In the genomic region with DNA sequence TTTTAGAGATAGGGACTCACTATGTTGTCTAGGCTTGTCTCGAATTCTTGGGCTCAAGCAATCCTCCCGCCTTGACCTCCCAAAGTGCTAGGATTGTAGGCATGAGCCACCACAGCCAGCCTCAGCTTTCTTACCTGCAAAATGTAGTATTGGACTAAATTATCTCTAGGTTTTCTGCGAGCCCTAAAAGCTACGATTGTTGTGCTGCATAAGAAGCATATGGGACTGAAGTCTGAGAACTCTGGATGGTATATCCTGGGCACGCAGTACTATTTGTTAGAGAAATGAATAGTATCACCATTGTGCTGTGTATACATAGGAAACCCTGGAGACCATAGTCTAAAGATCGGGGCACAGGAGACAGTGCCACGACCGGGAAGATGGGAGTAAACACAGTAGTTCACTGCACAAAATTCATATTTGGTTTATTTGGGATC, we compare ENCODE assay signal across 13 cellular contexts.
DNase-seq lines count a peak whose midpoint lies in the region; ATAC-seq and TF ChIP-seq lines count a peak whose summit lies in the region.
"Had no signal": no experiment of that assay in that cellular context is flagged by ENCODE, and none has a peak within 500 bp of the region (broad histone marks: within the 10 kb centered on the region; RNA-seq: fewer than 3 reads in every experiment).

No MANE protein-coding gene starts in this region.

- CTCF ChIA-PET in activated CD4-positive, alpha-beta memory T cell treated with anti-CD3 and anti-CD28 coated beads, Interleukin-2, amount 10 ng/mL, durations not matched to agents 7 days and 5 days (lab: Charles Lee) = interaction anchor here (0.7 to 1.9 kb wide), 7 partner anchors 16 to 428 kb away, joined by 3 to 14 read pairs (median 4); no protein-coding TSS in a partner anchor
- CTCF ChIA-PET in activated CD4-positive, alpha-beta T cell treated with anti-CD3 and anti-CD28 coated beads for 36 hours (lab: Charles Lee) = interaction anchor here (0.7 to 1.5 kb wide), 6 partner anchors 11 to 127 kb away, joined by 3 to 4 read pairs (median 3); no protein-coding TSS in a partner anchor

- no peak overlapping the region for H3K9ac ChIP-seq in SK-N-MC (ENCODE audit: insufficient read length)

- POLR2A ChIA-PET in activated CD4-positive, alpha-beta memory T cell treated with anti-CD3 and anti-CD28 coated beads, Interleukin-2, amount 10 ng/mL, durations not matched to agents 7 days and 5 days (lab: Charles Lee) = interaction anchor here (1.0 kb wide), 1 partner anchor 11 kb away, joined by 6 read pairs; no protein-coding TSS in a partner anchor
- POLR2A ChIA-PET in activated CD4-positive, alpha-beta T cell treated with anti-CD3 and anti-CD28 coated beads for 36 hours (lab: Charles Lee) = no interaction called here

- peaks cover 20% of the 10 kb centered on the region for H3K36me3 Mint-ChIP-seq in activated CD4-positive, alpha-beta memory T cell treated with anti-CD3 and anti-CD28 coated beads, Interleukin-2, amount 10 ng/mL, durations not matched to agents 7 days and 5 days (ENCODE audit: low read depth)
- H3K36me3 Mint-ChIP-seq in activated CD4-positive, alpha-beta T cell treated with anti-CD3 and anti-CD28 coated beads for 36 hours (ENCODE audit: low read depth) = peaks cover 4% of the 10 kb centered on the region

- no peak for TF ChIP-seq EP300 in upper lobe of left lung (IDR thresholded peaks at IDR 0.05)

- no peak for TF ChIP-seq CTCF in heart right ventricle (IDR thresholded peaks at IDR 0.05)
- TF ChIP-seq CTCF in upper lobe of left lung (IDR thresholded peaks at IDR 0.05) = no peak

- H3K9me3 Mint-ChIP-seq in activated CD4-positive, alpha-beta memory T cell treated with anti-CD3 and anti-CD28 coated beads, Interleukin-2, amount 10 ng/mL, durations not matched to agents 7 days and 5 days = no peaks in the 10 kb centered on the region
- H3K9me3 Mint-ChIP-seq in activated CD4-positive, alpha-beta T cell treated with anti-CD3 and anti-CD28 coated beads for 36 hours (ENCODE audit: low read depth) = no peaks in the 10 kb centered on the region
- H3K9me3 Mint-ChIP-seq: activated T-cell treated with anti-CD3 and anti-CD28 coated beads, Interleukin-2, amount 50 U/mL, for 4 hours; neural crest cell had no signal

- H3K4me1 Mint-ChIP-seq in activated CD4-positive, alpha-beta memory T cell treated with anti-CD3 and anti-CD28 coated beads, Interleukin-2, amount 10 ng/mL, durations not matched to agents 7 days and 5 days = peaks cover 41% of the 10 kb centered on the region
- peaks cover 25% of the 10 kb centered on the region for H3K4me1 Mint-ChIP-seq in activated CD4-positive, alpha-beta T cell treated with anti-CD3 and anti-CD28 coated beads for 36 hours

- no peaks in the 10 kb centered on the region for H3K27me3 ChIP-seq in heart right ventricle
- H3K27me3 ChIP-seq in upper lobe of left lung = no peaks in the 10 kb centered on the region
- H3K27me3 ChIP-seq: vagina had no signal

- no peaks in the 10 kb centered on the region for H3K27me3 Mint-ChIP-seq in activated CD4-positive, alpha-beta memory T cell treated with anti-CD3 and anti-CD28 coated beads, Interleukin-2, amount 10 ng/mL, durations not matched to agents 7 days and 5 days
- no peaks in the 10 kb centered on the region for H3K27me3 Mint-ChIP-seq in activated CD4-positive, alpha-beta T cell treated with anti-CD3 and anti-CD28 coated beads for 36 hours

- DNase-seq in heart right ventricle (no peak), left ventricle myocardium superior (no peak), SK-N-MC (ENCODE audit: low read depth, low spot score) (no peak), left lobe of liver (ENCODE audit: low spot score) (no peak), upper lobe of left lung (no peak), H4 (ENCODE audit: low spot score) (no peak)
- DNase-seq in activated CD4-positive, alpha-beta memory T cell treated with anti-CD3 and anti-CD28 coated beads, Interleukin-2, amount 10 ng/mL, durations not matched to agents 7 days and 5 days = no peak
- no peak for DNase-seq in activated CD4-positive, alpha-beta T cell treated with anti-CD3 and anti-CD28 coated beads for 36 hours
- DNase-seq: NCI-H1436, NCI-H446 had no signal

- H3K4me1 ChIP-seq in heart right ventricle (peaks cover 5 to 69% (median 52%) of the 10 kb centered on the region in 9 donors), upper lobe of left lung (peaks cover 35 to 49% (median 40%) of the 10 kb centered on the region in 4 donors)

- H3K4me3 ChIP-seq in heart right ventricle (no peak overlapping the region), SK-N-MC (no peak overlapping the region), upper lobe of left lung (no peak overlapping the region)
- H3K4me3 ChIP-seq: vagina had no signal

- H3K4me3 Mint-ChIP-seq in activated CD4-positive, alpha-beta memory T cell treated with anti-CD3 and anti-CD28 coated beads, Interleukin-2, amount 10 ng/mL, durations not matched to agents 7 days and 5 days = no peak overlapping the region
- no peak overlapping the region for H3K4me3 Mint-ChIP-seq in activated CD4-positive, alpha-beta T cell treated with anti-CD3 and anti-CD28 coated beads for 36 hours
- H3K4me3 Mint-ChIP-seq: activated T-cell treated with anti-CD3 and anti-CD28 coated beads, Interleukin-2, amount 50 U/mL, for 4 hours; neural crest cell had no signal

- 94 to 95% methylated on average over 8 of the region's 8 CpGs for WGBS in heart right ventricle, 2 donors
- 93 to 96% methylated on average over 8 of the region's 8 CpGs for WGBS in upper lobe of left lung, 2 donors

- ATAC-seq in heart right ventricle (no peak), left ventricle myocardium superior (no peak), left lobe of liver (peak; percentile 43), upper lobe of left lung (ENCODE audit: low FRiP score in 2 of 2) (no peak)
- ATAC-seq in activated CD4-positive, alpha-beta T cell treated with anti-CD3 and anti-CD28 coated beads for 36 hours = no peak

- H3K27ac Mint-ChIP-seq in activated CD4-positive, alpha-beta memory T cell treated with anti-CD3 and anti-CD28 coated beads, Interleukin-2, amount 10 ng/mL, durations not matched to agents 7 days and 5 days = no peak overlapping the region
- H3K27ac Mint-ChIP-seq in activated CD4-positive, alpha-beta T cell treated with anti-CD3 and anti-CD28 coated beads for 36 hours = no peak overlapping the region

- intact Hi-C loops in heart right ventricle (cut with DNase I) (no loop called here), left ventricle myocardium superior (cut with micrococcal nuclease) (no loop called here)
- intact Hi-C loops in activated CD4-positive, alpha-beta T cell treated with anti-CD3 and anti-CD28 coated beads for 36 hours (cut with DNase I, micrococcal nuclease) = no loop called here

- no peaks in the 10 kb centered on the region for H3K9me3 ChIP-seq in heart right ventricle
- H3K9me3 ChIP-seq in SK-N-MC (ENCODE audit: low read depth, low read length) = no peaks in the 10 kb centered on the region
- no peaks in the 10 kb centered on the region for H3K9me3 ChIP-seq in upper lobe of left lung
- H3K9me3 ChIP-seq: vagina had no signal

- H3K27ac ChIP-seq in heart right ventricle (peak overlapping the region in 8 of 10 donors; percentile 63 to 84 (median 73)), SK-N-MC (peak overlapping the region; percentile 79), upper lobe of left lung (peak overlapping the region; percentile 23 to 79 (median 66))
- H3K27ac ChIP-seq: vagina had no signal

- H3K36me3 ChIP-seq in heart right ventricle (peaks cover 0 to 30% (median 17%) of the 10 kb centered on the region in 9 donors), SK-N-MC (ENCODE audit: insufficient read depth, low read length) (peaks cover 27% of the 10 kb centered on the region), upper lobe of left lung (peaks cover 12 to 23% (median 16%) of the 10 kb centered on the region in 4 donors)

- TF ChIP-seq POLR2A in upper lobe of left lung (IDR thresholded peaks at IDR 0.05) = no peak
